8 cellular contexts compared by ENCODE assay signal in genomic region chr16:50697881-50698767, GRCh38. TPM values are rescaled to one million over a fixed set of nuclear protein-coding genes. Genes with fewer than 3 reads are reported as not detected.
DNase-seq lines count a peak whose midpoint lies in the region; ATAC-seq and TF ChIP-seq lines count a peak whose summit lies in the region.

No MANE protein-coding gene starts in this region.

- ATAC-seq in GM21717 (IDR thresholded peaks at IDR 0.05; ENCODE audit: unreplicated experiment), result peak; percentile 55
- peak; percentile 52 for ATAC-seq in mucosa of descending colon

- 43 to 44% methylated on average over 18 to 19 of the region's 19 CpGs for WGBS in tibial nerve, 2 donors

- peak in 1 of 2 donors; percentile 13 for TF ChIP-seq EP300 in tibial nerve (IDR thresholded peaks at IDR 0.05)

- H3K4me3 ChIP-seq in GM08714 (ENCODE audit: low read length) (peak overlapping the region; percentile 50; the same call in 1 of the 2 replicates), mucosa of descending colon (no peak overlapping the region), tibial nerve (peak overlapping the region; percentile 24 to 52 (median 47))

- TF ChIP-seq POLR2A in tibial nerve (IDR thresholded peaks at IDR 0.05), result no peak

- H3K9me3 ChIP-seq in mucosa of descending colon (no peaks in the 10 kb centered on the region), tibial nerve (peaks cover 0 to 2% (median 0%) of the 10 kb centered on the region in 4 donors)

- H3K27me3 ChIP-seq in tibial nerve, result no peaks in the 10 kb centered on the region

- no peaks in the 10 kb centered on the region for H3K36me3 ChIP-seq in mucosa of descending colon (ENCODE audit: low read depth)
- H3K36me3 ChIP-seq in tibial nerve, result no peaks in the 10 kb centered on the region

- DNase-seq in OCI-M1 (lab: John Stamatoyannopoulos, UW) (peak; percentile 69), caudate nucleus (lab: John Stamatoyannopoulos, UW) (peak in 5 of 61 donors; percentile 11 to 54 (median 25)), mucosa of descending colon (peak; percentile 53 to 60 (median 59)), tibial nerve (ENCODE audit: low spot score in 2 of 2) (no peak), NCI-H345 treated with DMSO at 0.1 percent for 48 hours (lab: John Stamatoyannopoulos, UW; ENCODE audit: unreplicated experiment) (no peak), ecto neural progenitor cell (ENCODE audit: low spot score) (no peak)

- peaks cover 20% of the 10 kb centered on the region for H3K4me1 ChIP-seq in mucosa of descending colon (ENCODE audit: low read depth)
- H3K4me1 ChIP-seq in tibial nerve, result peaks cover 0 to 38% (median 20%) of the 10 kb centered on the region in 4 donors

- peak overlapping the region; percentile 28 for H3K27ac ChIP-seq in caudate nucleus (ENCODE audit: low read depth, low read length)
- H3K27ac ChIP-seq in tibial nerve, result peak overlapping the region; percentile 21 to 87 (median 62)

- TF ChIP-seq CTCF in mucosa of descending colon (IDR thresholded peaks at IDR 0.05) (no peak), tibial nerve (IDR thresholded peaks at IDR 0.05) (no peak)

- intact Hi-C loops in mucosa of descending colon (cut with DNase I, micrococcal nuclease), result no loop called here

RNA-seq across cellular contexts. Expression of gene NOD2, which starts 4.7 kb away (rescaled TPM):
- total RNA-seq in mucosa of descending colon (1 to 10 TPM in 2 of 3 donors, under 1 TPM in 1; 0.87 to 2.4 (median 2.0) TPM), tibial nerve (10 to 100 TPM in 1 of 4 donors, 1 to 10 TPM in 3; 1.3 to 10.2 (median 2.7) TPM)

RNA-seq across cellular contexts. Expression of gene SNX20, which starts 17.0 kb away (rescaled TPM):
- total RNA-seq in mucosa of descending colon, result 1 to 10 TPM; 1.4 to 2.9 (median 1.7) TPM
- total RNA-seq in tibial nerve, result 1 to 10 TPM; 1.7 to 5.1 (median 2.3) TPM

RNA-seq across cellular contexts. Expression of gene CYLD, which starts 43.8 kb away (rescaled TPM):
- total RNA-seq in mucosa of descending colon, result 10 to 100 TPM; 24.7 to 44.4 (median 35.5) TPM
- 10 to 100 TPM; 23.7 to 52.7 (median 38.3) TPM for total RNA-seq in tibial nerve

Comparison
In these comparisons a context has a peak if more than half of its experiments do, and no peak if none do; other contexts are left out.
1. DNase-seq: peak in OCI-M1 (single experiment) and mucosa of descending colon (3 of 3); none in tibial nerve (0 of 2), NCI-H345 treated with DMSO at 0.1 percent for 48 hours (single experiment) and ecto neural progenitor cell (single experiment).